Comparison of ENCODE assay signal across 5 cellular contexts in the genomic region with DNA sequence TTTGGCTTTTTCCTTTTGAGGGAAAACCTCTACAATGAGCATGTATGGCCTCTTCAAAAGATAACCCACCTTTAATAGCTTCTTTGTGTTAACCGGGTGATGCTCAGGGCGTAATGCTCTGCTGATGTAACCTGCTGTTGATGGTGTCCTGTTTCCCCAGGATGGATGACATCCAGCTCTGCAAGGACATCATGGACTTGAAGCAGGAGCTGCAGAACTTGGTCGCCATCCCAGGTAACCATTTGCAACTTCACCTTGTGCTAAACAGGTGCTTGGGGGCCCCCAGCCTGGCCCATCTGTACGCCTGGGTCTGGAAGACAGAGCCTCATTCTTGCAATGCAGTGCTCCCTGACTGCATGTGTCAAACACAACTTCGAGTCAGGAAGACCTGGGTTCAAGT.
"Had no signal": no experiment of that assay in that cellular context is flagged by ENCODE, and none has a peak within 500 bp of the region (broad histone marks: within the 10 kb centered on the region; RNA-seq: fewer than 3 reads in every experiment).

No MANE protein-coding gene starts in this region.

- H2AFZ ChIP-seq: GM23338 had no signal

- DNase-seq: H9, HCEC 1CT, IMR-90 had no signal

- H3K4me3 ChIP-seq: GM23338, K562 had no signal

- H3K4me2 ChIP-seq: GM23338 had no signal

- ATAC-seq: GM23338, K562 had no signal
